ENCODE assay signal across 1 cellular context in genomic region chr3:125606291-125606690, GRCh38.
TF ChIP-seq lines count a peak whose summit lies in the region.

No MANE protein-coding gene starts in this region.

TF ChIP-seq in H1, 55 proteins besides CTCF, POLR2A, EP300 and RAD21 (continued from another document):
- no peak for TF ChIP-seq POU5F1 (IDR thresholded peaks at IDR 0.05; ENCODE audit: low read depth, low read length)
- no peak for TF ChIP-seq TAF7 (optimal IDR thresholded peaks at IDR 0.05; ENCODE audit: borderline replicate concordance, low read depth, low read length)
- no peak for TF ChIP-seq TBP (IDR thresholded peaks at IDR 0.05; ENCODE audit: low read depth, low read length)
- no peak for TF ChIP-seq EGR1 (IDR thresholded peaks at IDR 0.05; ENCODE audit: borderline replicate concordance, low read depth, low read length)
- no peak for TF ChIP-seq SAP30 (IDR thresholded peaks at IDR 0.05; ENCODE audit: insufficient read depth, insufficient replicate concordance, low read length)
- TF ChIP-seq SP1 (IDR thresholded peaks at IDR 0.05; ENCODE audit: low read depth, low read length), result no peak
- no peak for TF ChIP-seq E2F6 (IDR thresholded peaks at IDR 0.05)
- no peak for TF ChIP-seq TCF12 (IDR thresholded peaks at IDR 0.05; ENCODE audit: low read depth, low read length)
- no peak for TF ChIP-seq RXRA (IDR thresholded peaks at IDR 0.05; ENCODE audit: insufficient read depth, low read depth, low read length)
- TF ChIP-seq BCL11A (IDR thresholded peaks at IDR 0.05; ENCODE audit: low read depth in 2 of 2, low read length in 2 of 2), result no peak
- no peak for TF ChIP-seq CREB1 (IDR thresholded peaks at IDR 0.05)
- no peak for TF ChIP-seq TAF1 (IDR thresholded peaks at IDR 0.05; ENCODE audit: low read depth, low read length)
